ENCODE assay signal across 16 cellular contexts in the genomic region with DNA sequence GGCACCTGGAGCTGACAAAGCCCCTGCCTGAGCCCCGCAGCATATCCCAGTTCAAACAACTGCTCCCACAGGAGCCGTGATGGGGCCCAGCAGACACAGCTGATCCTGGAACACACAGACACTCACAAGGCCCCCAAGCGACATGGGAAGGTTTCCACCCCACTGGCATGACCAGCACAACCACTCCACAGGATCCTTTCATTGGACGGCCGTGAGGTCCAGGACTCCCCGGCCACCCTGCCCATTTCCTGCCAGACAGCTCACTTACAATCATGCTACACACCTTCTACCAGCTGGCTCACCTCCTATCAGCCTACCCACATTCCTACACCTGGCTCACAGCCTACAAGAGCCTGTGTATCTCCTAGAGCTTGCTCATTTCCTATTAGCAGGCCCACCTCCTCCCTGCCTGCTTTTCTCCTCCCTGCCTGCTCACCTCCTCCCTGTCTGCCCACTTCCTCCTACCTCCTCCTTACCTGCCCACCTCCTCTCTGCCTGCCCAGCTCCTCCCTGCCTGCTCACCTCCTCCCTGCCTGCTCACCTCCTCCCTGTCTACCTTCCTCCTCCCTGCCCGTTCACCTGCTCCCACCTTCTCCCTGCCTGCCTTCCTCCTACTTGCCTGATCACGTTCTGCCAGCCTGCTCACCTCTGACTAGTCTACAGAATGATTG.
A peak's percentile ranks its signal among the peaks of the same experiment; 100 is the strongest.
DNase-seq lines count a peak whose midpoint lies in the region; ATAC-seq, FAIRE-seq and TF ChIP-seq lines count a peak whose summit lies in the region.
"Had no signal": no experiment of that assay in that cellular context is flagged by ENCODE, and none has a peak within 500 bp of the region (broad histone marks: within the 10 kb centered on the region; RNA-seq: fewer than 3 reads in every experiment).

No MANE protein-coding gene starts in this region.

- H4K8ac ChIP-seq in H1 (ENCODE audit: extremely low read depth, insufficient read depth, low read length), result no peak overlapping the region

- no peak overlapping the region for H3K4ac ChIP-seq in H1 (replicated peaks; ENCODE audit: insufficient read length, low read depth, low read length)

- WGBS in H1 (ENCODE audit: extremely low coverage in 1 of 2, insufficient coverage in 1 of 2, insufficient read length in 1 of 2, insufficient replicate concordance in 2 of 2, low coverage in 1 of 2, low lambda C conversion rate in 2 of 2, missing lambda C conversion rate in 1 of 2), 2 experiments, result 85% methylated on average over 8 of the region's 8 CpGs; no CpG with 5 or more reads in 1 of the 2 experiments
- WGBS in testis, 2 donors, result 81% methylated on average over 8 of the region's 8 CpGs

- no peak overlapping the region for H2BK120ac ChIP-seq in H1 (replicated peaks; ENCODE audit: low read depth, low read length)

- H3K27me3 ChIP-seq in H1 (replicated peaks in 1 of 4; ENCODE audit: control insufficient read depth in 3 of 4, extremely low read depth in 1 of 4, insufficient read depth in 3 of 4, low read length in 3 of 4) (no peaks in the 10 kb centered on the region), testis (no peaks in the 10 kb centered on the region)
- H3K27me3 ChIP-seq: right lobe of liver had no signal

- H4K91ac ChIP-seq in H1 (replicated peaks; ENCODE audit: insufficient read length, low read length), result no peak overlapping the region

- intact Hi-C loops in testis (cut with DNase I; ENCODE audit: low total_unique reads), result no loop called here

- H4K5ac ChIP-seq in H1 (ENCODE audit: insufficient read length, low read depth, low read length), result no peak overlapping the region

- H3K9me3 ChIP-seq in HEK293 (ENCODE audit: control insufficient read depth, insufficient read depth, low read depth, low read length) (no peaks in the 10 kb centered on the region), H1 (ENCODE audit: insufficient read depth in 2 of 2, low read depth in 1 of 2, low read length in 1 of 2) (no peaks in the 10 kb centered on the region), testis (no peaks in the 10 kb centered on the region)
- H3K9me3 ChIP-seq: HAP-1, right lobe of liver had no signal

- H2AK5ac ChIP-seq in H1 (ENCODE audit: low read depth, low read length), result no peak overlapping the region

- ATAC-seq in omental fat pad (ENCODE audit: low FRiP score) (peak; percentile 30), HG03196 (IDR thresholded peaks at IDR 0.05; ENCODE audit: unreplicated experiment) (no peak), GM21526 (IDR thresholded peaks at IDR 0.05; ENCODE audit: low FRiP score, unreplicated experiment) (no peak)
- ATAC-seq: right lobe of liver had no signal

- H3K79me1 ChIP-seq in H1 (ENCODE audit: low read depth, low read length), result no peaks in the 10 kb centered on the region

- H3K4me1 ChIP-seq in HEK293 (ENCODE audit: control insufficient read depth, insufficient read depth, low read length) (no peaks in the 10 kb centered on the region), H1 (replicated peaks in 1 of 4; ENCODE audit: control insufficient read depth in 3 of 4, insufficient read depth in 4 of 4, low read length in 3 of 4) (peaks cover 0 to 6% (median 4%) of the 10 kb centered on the region in 4 experiments; a peak in 5 of 7 replicates), testis (no peaks in the 10 kb centered on the region)
- H3K4me1 ChIP-seq: HAP-1, right lobe of liver had no signal

- H2BK12ac ChIP-seq in H1 (ENCODE audit: low read depth, low read length), result peak overlapping the region; percentile 84; the same call in 1 of the 2 replicates

- no peaks in the 10 kb centered on the region; the same call in 1 of the 2 replicates for H3K23me2 ChIP-seq in H1 (ENCODE audit: low read depth, low read length)

- H3K56ac ChIP-seq in H1 (replicated peaks; ENCODE audit: insufficient read length, low read depth, low read length), result no peak overlapping the region

- H3K23ac ChIP-seq in H1 (ENCODE audit: insufficient read length), result no peak overlapping the region

- TF ChIP-seq EP300 in H1 (IDR thresholded peaks at IDR 0.05; ENCODE audit: borderline replicate concordance in 1 of 2, low read depth in 2 of 2, low read length in 2 of 2), result no peak

- H2BK15ac ChIP-seq in H1 (ENCODE audit: low read length), result no peak overlapping the region

- H3K4me3 ChIP-seq in HEK293 (ENCODE audit: low read depth, low read length), result no peak overlapping the region
- no peak overlapping the region for H3K4me3 ChIP-seq in H1 (ENCODE audit: extremely low read depth in 1 of 4, insufficient read depth in 2 of 4, low read depth in 3 of 4, low read length in 4 of 4)
- no peak overlapping the region for H3K4me3 ChIP-seq in testis
- H3K4me3 ChIP-seq: HAP-1, right lobe of liver had no signal

- H3K36me3 ChIP-seq in HEK293 (ENCODE audit: control insufficient read depth in 2 of 2, insufficient read depth in 1 of 2, low read length in 2 of 2) (no peaks in the 10 kb centered on the region), H1 (ENCODE audit: control insufficient read depth in 2 of 4, insufficient read depth in 4 of 4, low read length in 3 of 4) (no peaks in the 10 kb centered on the region), testis (ENCODE audit: low read depth, missing control alignments) (no peaks in the 10 kb centered on the region)
- H3K36me3 ChIP-seq: HAP-1, right lobe of liver had no signal

- TF ChIP-seq POLR2A in H1 (IDR thresholded peaks at IDR 0.05; ENCODE audit: control extremely low read depth in 1 of 2, low read depth in 2 of 2, low read length in 2 of 2) (no peak), testis (IDR thresholded peaks at IDR 0.05) (no peak)

- no peak overlapping the region for H2BK20ac ChIP-seq in H1 (ENCODE audit: low read length)

- no peak overlapping the region for H2AFZ ChIP-seq in H1 (ENCODE audit: low read length)

- FAIRE-seq in H1 (lab: Jason Lieb, UNC), result no peak

- H3K18ac ChIP-seq in H1 (ENCODE audit: extremely low read depth, low read length), result no peak overlapping the region

- CTCF ChIA-PET in HEK293 (lab: Yijun Ruan, JAX) (interaction anchor here (0.5 to 0.6 kb wide), 2 partner anchors 23 to 198 kb away, joined by 3 to 6 read pairs; no protein-coding TSS in a partner anchor), H1 (lab: Charles Lee; ENCODE audit: partially characterized antibody) (interaction anchor here (1.0 to 1.6 kb wide), 2 partner anchors 10 to 269 kb away, joined by 3 to 4 read pairs; no protein-coding TSS in a partner anchor)

- no peak for TF ChIP-seq RAD21 in H1 (IDR thresholded peaks at IDR 0.05 in 1 of 2, conservative IDR thresholded peaks at IDR 0.05 in 1 of 2; ENCODE audit: low read depth in 2 of 2, low read length in 2 of 2)

- TF ChIP-seq CTCF in HEK293 (tag by site-specific recombination; IDR thresholded peaks at IDR 0.05) (no peak), H1 (IDR thresholded peaks at IDR 0.05; ENCODE audit: control extremely low read depth in 1 of 3, insufficient read depth in 1 of 3, low read depth in 1 of 3, low read length in 3 of 3) (no peak), omental fat pad (IDR thresholded peaks at IDR 0.05) (no peak), testis (IDR thresholded peaks at IDR 0.05) (no peak)

- H3K4me2 ChIP-seq in H1 (ENCODE audit: insufficient read depth in 1 of 2, low read depth in 2 of 2, low read length in 2 of 2), result no peak overlapping the region

- POLR2A ChIA-PET in HEK293 (lab: Yijun Ruan, JAX), result interaction anchor here (0.6 kb wide), 1 partner anchor 1937 kb away, joined by 7 read pairs; no protein-coding TSS in a partner anchor
- POLR2A ChIA-PET in H1 (lab: Charles Lee; ENCODE audit: partially characterized antibody), result interaction anchor here (0.7 kb wide), 1 partner anchor 13 kb away, joined by 3 read pairs; no protein-coding TSS in a partner anchor

- H3K79me2 ChIP-seq in H1 (ENCODE audit: control insufficient read depth in 1 of 2, insufficient read depth in 2 of 2, low read length in 2 of 2), result no peaks in the 10 kb centered on the region

- H3K27ac ChIP-seq in HEK293 (ENCODE audit: extremely low read depth, low read depth, low read length), result no peak overlapping the region
- no peak overlapping the region for H3K27ac ChIP-seq in H1 (ENCODE audit: low read depth, low read length)
- H3K27ac ChIP-seq in testis, result no peak overlapping the region
- H3K27ac ChIP-seq: right lobe of liver had no signal

- H4K20me1 ChIP-seq in H1 (replicated peaks in 1 of 2; ENCODE audit: control insufficient read depth in 1 of 2, insufficient read depth in 2 of 2, low read length in 2 of 2), result no peaks in the 10 kb centered on the region

- H2BK5ac ChIP-seq in H1 (ENCODE audit: low read depth, low read length), result peak overlapping the region; percentile 75; the same call in 1 of the 2 replicates

- DNase-seq in NCI-H2196 treated with DMSO at 0.1 percent for 48 hours (lab: John Stamatoyannopoulos, UW; ENCODE audit: unreplicated experiment) (peak; percentile 67), H1 (ENCODE audit: low read depth in 1 of 2, low spot score in 2 of 2) (no peak), omental fat pad (ENCODE audit: low spot score) (no peak), testis (no peak), NK-92 (lab: John Stamatoyannopoulos, UW; ENCODE audit: unreplicated experiment) (no peak)
- DNase-seq: activated CD4-positive, CD25-positive, alpha-beta regulatory T cell treated with anti-CD3 and anti-CD28 coated beads, Interleukin-2, amount 50 U/mL, for 72 hours; activated gamma-delta T cell; GDM1; NK-92 treated with Interleukin-12 subunit alpha and Interleukin-12 subunit beta, amount 100 ng/mL, for 24 hours; SHP77; stimulated activated CD4-positive, alpha-beta T cell treated with anti-CD3 and anti-CD28 coated beads, Interleukin-1b, Interleukin-23, amount 100 ng/mL, for 48 hours had no signal

- H3K9ac ChIP-seq in H1 (replicated peaks in 1 of 4; ENCODE audit: extremely low read depth in 1 of 4, low read depth in 3 of 4, low read length in 3 of 4), result no peak overlapping the region

- no peak overlapping the region for H3K14ac ChIP-seq in H1 (ENCODE audit: insufficient read length)

TF ChIP-seq in HEK293, 187 proteins besides CTCF, POLR2A, EP300 and RAD21 (continues in another document):
- TF ChIP-seq SP3 (tag by site-specific recombination; IDR thresholded peaks at IDR 0.05), result peak; percentile 49; the same call in 1 of the 2 replicates
- TF ChIP-seq ZNF223 (tag by site-specific recombination; IDR thresholded peaks at IDR 0.05), result 0 out of 2 replicates have a peak, but pooled peaks have one; percentile 17
- peak; percentile 48; the same call in 1 of the 2 replicates for TF ChIP-seq ZNF600 (tag by site-specific recombination; IDR thresholded peaks at IDR 0.05)

TF ChIP-seq in H1, 55 proteins besides CTCF, POLR2A, EP300 and RAD21 (continues in another document):
- TF ChIP-seq POLR2AphosphoS5 (IDR thresholded peaks at IDR 0.05; ENCODE audit: low read depth, low read length) (no peak), CBX8 (IDR thresholded peaks at IDR 0.05; ENCODE audit: borderline replicate concordance, low read depth, low read length) (no peak), SAP30 (IDR thresholded peaks at IDR 0.05; ENCODE audit: insufficient read depth, insufficient replicate concordance, low read length) (no peak), TBP (IDR thresholded peaks at IDR 0.05; ENCODE audit: low read depth, low read length) (no peak)
- TF ChIP-seq, protein P1, sequence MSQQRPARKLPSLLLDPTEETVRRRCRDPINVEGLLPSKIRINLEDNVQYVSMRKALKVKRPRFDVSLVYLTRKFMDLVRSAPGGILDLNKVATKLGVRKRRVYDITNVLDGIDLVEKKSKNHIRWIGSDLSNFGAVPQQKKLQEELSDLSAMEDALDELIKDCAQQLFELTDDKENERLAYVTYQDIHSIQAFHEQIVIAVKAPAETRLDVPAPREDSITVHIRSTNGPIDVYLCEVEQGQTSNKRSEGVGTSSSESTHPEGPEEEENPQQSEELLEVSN (IDR thresholded peaks at IDR 0.05), result no peak
